23 cellular contexts compared by ENCODE assay signal in genomic region chr19:50967924-50968708, GRCh38. TPM values are rescaled to one million over a fixed set of nuclear protein-coding genes. Genes with fewer than 3 reads are reported as not detected.
DNase-seq lines count a peak whose midpoint lies in the region; ATAC-seq and TF ChIP-seq lines count a peak whose summit lies in the region.
"Had no signal": no experiment of that assay in that cellular context is flagged by ENCODE, and none has a peak within 500 bp of the region (broad histone marks: within the 10 kb centered on the region; RNA-seq: fewer than 3 reads in every experiment).

No MANE protein-coding gene starts in this region.

- H3K4me3 ChIP-seq in NT2/D1 (ENCODE audit: insufficient read length, low read depth) (no peak overlapping the region), neural progenitor cell (no peak overlapping the region), lower lobe of right lung (no peak overlapping the region)
- H3K4me3 ChIP-seq: gastroesophageal sphincter, left lung, SJSA1 had no signal

- no peaks in the 10 kb centered on the region for H3K36me3 Mint-ChIP-seq in neural progenitor cell
- no peaks in the 10 kb centered on the region for H3K36me3 Mint-ChIP-seq in activated naive CD8-positive, alpha-beta T cell treated with anti-CD3 and anti-CD28 coated beads for 36 hours
- H3K36me3 Mint-ChIP-seq: activated CD4-positive, alpha-beta memory T cell treated with anti-CD3 and anti-CD28 coated beads for 36 hours had no signal

- H3F3A ChIP-seq in neural progenitor cell (ENCODE audit: low read depth): no peaks in the 10 kb centered on the region

- ATAC-seq in foreskin keratinocyte (no peak), lower lobe of right lung (no peak)
- ATAC-seq: esophagus mucosa, gastroesophageal sphincter, left lung, Panc1, T-helper 17 cell had no signal

- no peak overlapping the region for H3K4me2 ChIP-seq in neural progenitor cell

- peak overlapping the region; percentile 21 for H3K9ac ChIP-seq in NT2/D1 (ENCODE audit: insufficient read length, low read depth)
- no peak overlapping the region for H3K9ac ChIP-seq in neural progenitor cell

- TF ChIP-seq CTCF in foreskin keratinocyte (conservative IDR thresholded peaks at IDR 0.05) (peak; percentile 5), neural progenitor cell (IDR thresholded peaks at IDR 0.05) (no peak), lower lobe of right lung (IDR thresholded peaks at IDR 0.05) (no peak)

- intact Hi-C loops in lower lobe of right lung (cut with DNase I): no loop called here

- H3K4me1 ChIP-seq in NT2/D1 (ENCODE audit: insufficient read depth, insufficient read length) (peaks cover 11% of the 10 kb centered on the region), foreskin keratinocyte (peaks cover 10% of the 10 kb centered on the region), neural progenitor cell (no peaks in the 10 kb centered on the region), lower lobe of right lung (no peaks in the 10 kb centered on the region)
- H3K4me1 ChIP-seq: gastroesophageal sphincter, left lung, SJSA1 had no signal

- no peaks in the 10 kb centered on the region for H3K9me3 Mint-ChIP-seq in neural progenitor cell
- no peaks in the 10 kb centered on the region for H3K9me3 Mint-ChIP-seq in activated naive CD8-positive, alpha-beta T cell treated with anti-CD3 and anti-CD28 coated beads for 36 hours
- H3K9me3 Mint-ChIP-seq: activated CD4-positive, alpha-beta memory T cell treated with anti-CD3 and anti-CD28 coated beads for 36 hours; activated naive CD4-positive, alpha-beta T cell treated with anti-CD3 and anti-CD28 coated beads for 36 hours had no signal

- H3K9me3 ChIP-seq in NT2/D1 (ENCODE audit: insufficient read depth, low read length) (no peaks in the 10 kb centered on the region), neural progenitor cell (ENCODE audit: low read depth) (no peaks in the 10 kb centered on the region), lower lobe of right lung (no peaks in the 10 kb centered on the region)
- H3K9me3 ChIP-seq: gastroesophageal sphincter, left lung, SJSA1 had no signal

- no peaks in the 10 kb centered on the region for H3K79me2 ChIP-seq in neural progenitor cell (ENCODE audit: low read depth)

- H3K27me3 Mint-ChIP-seq in neural progenitor cell (ENCODE audit: insufficient read depth, low read depth): peaks cover 14% of the 10 kb centered on the region
- H3K27me3 Mint-ChIP-seq in activated naive CD8-positive, alpha-beta T cell treated with anti-CD3 and anti-CD28 coated beads for 36 hours: peaks cover 57% of the 10 kb centered on the region

- H3K4me3 Mint-ChIP-seq in neural progenitor cell: no peak overlapping the region
- H3K4me3 Mint-ChIP-seq in activated naive CD8-positive, alpha-beta T cell treated with anti-CD3 and anti-CD28 coated beads for 36 hours: no peak overlapping the region
- H3K4me3 Mint-ChIP-seq: activated CD4-positive, alpha-beta memory T cell treated with anti-CD3 and anti-CD28 coated beads for 36 hours; activated naive CD4-positive, alpha-beta T cell treated with anti-CD3 and anti-CD28 coated beads for 36 hours; T-helper 17 cell had no signal

- H3K4me1 Mint-ChIP-seq in neural progenitor cell: peaks cover 2% of the 10 kb centered on the region
- H3K4me1 Mint-ChIP-seq in activated naive CD8-positive, alpha-beta T cell treated with anti-CD3 and anti-CD28 coated beads for 36 hours: no peaks in the 10 kb centered on the region

- no peak overlapping the region for H3K27ac Mint-ChIP-seq in neural progenitor cell
- H3K27ac Mint-ChIP-seq in activated naive CD8-positive, alpha-beta T cell treated with anti-CD3 and anti-CD28 coated beads for 36 hours: no peak overlapping the region
- H3K27ac Mint-ChIP-seq: activated CD4-positive, alpha-beta memory T cell treated with anti-CD3 and anti-CD28 coated beads for 36 hours; activated naive CD4-positive, alpha-beta T cell treated with anti-CD3 and anti-CD28 coated beads for 36 hours; T-helper 17 cell had no signal

- H3K36me3 ChIP-seq in NT2/D1 (ENCODE audit: insufficient read depth, insufficient read length, low read length) (no peaks in the 10 kb centered on the region), neural progenitor cell (no peaks in the 10 kb centered on the region), lower lobe of right lung (no peaks in the 10 kb centered on the region)
- H3K36me3 ChIP-seq: gastroesophageal sphincter, left lung, SJSA1 had no signal

- H4K20me1 ChIP-seq in neural progenitor cell (ENCODE audit: low read depth): no peaks in the 10 kb centered on the region

- DNase-seq in NT2/D1 (ENCODE audit: low read depth, low spot score) (no peak), foreskin keratinocyte (no peak), neural progenitor cell (ENCODE audit: low spot score) (peak; percentile 8), lower lobe of right lung (no peak), NCI-H524 treated with DMSO at 0.1 percent for 48 hours (lab: John Stamatoyannopoulos, UW) (no peak)
- no peak for DNase-seq in activated naive CD8-positive, alpha-beta T cell treated with anti-CD3 and anti-CD28 coated beads for 36 hours
- DNase-seq in stimulated activated CD4-positive, alpha-beta T cell treated with anti-CD3 and anti-CD28 coated beads, Interleukin-12 subunit alpha, Interleukin-12 subunit beta, amount 100 ng/mL, for 4 hours: no peak
- DNase-seq: activated CD4-positive, alpha-beta memory T cell treated with anti-CD3 and anti-CD28 coated beads for 36 hours; activated naive CD4-positive, alpha-beta T cell treated with anti-CD3 and anti-CD28 coated beads for 36 hours; AML-193; central memory CD4-positive, alpha-beta T cell; DMS79 treated with DMSO at 0.1 percent for 48 hours; HCEC 1CT; left lung; NCI-H187 treated with DMSO at 0.1 percent for 48 hours; NCI-H2227 treated with DMSO at 0.1 percent for 48 hours; stimulated activated CD4-positive, alpha-beta T cell treated with anti-CD3 and anti-CD28 coated beads, Interleukin-15, amount 100 ng/mL, for 24 hours; T-helper 17 cell had no signal

- H3K27me3 ChIP-seq in NT2/D1 (ENCODE audit: insufficient read depth, insufficient read length) (no peaks in the 10 kb centered on the region), foreskin keratinocyte (peaks cover 12% of the 10 kb centered on the region), neural progenitor cell (no peaks in the 10 kb centered on the region), lower lobe of right lung (ENCODE audit: low read depth) (peaks cover 19% of the 10 kb centered on the region)

- H3K27ac ChIP-seq in foreskin keratinocyte (no peak overlapping the region), neural progenitor cell (no peak overlapping the region), lower lobe of right lung (no peak overlapping the region)
- H3K27ac ChIP-seq: gastroesophageal sphincter, left lung, SJSA1, VCaP had no signal

- peak overlapping the region; percentile 40 for H2AFZ ChIP-seq in neural progenitor cell (replicated peaks)

RNA-seq across cellular contexts. Expression of gene KLK6, which starts 1.3 kb away (rescaled TPM):
- 0.78 and 1.2 TPM in 2 replicates for total RNA-seq in foreskin keratinocyte
- polyA plus RNA-seq in foreskin keratinocyte: 0.91 and 1.2 TPM in 2 replicates
- not detected in 2 replicates for total RNA-seq in neural progenitor cell (ENCODE audit: low replicate concordance)
- not detected for total RNA-seq in lower lobe of right lung
- total RNA-seq in activated naive CD8-positive, alpha-beta T cell treated with anti-CD3 and anti-CD28 coated beads for 36 hours: not detected
- total RNA-seq: activated CD4-positive, alpha-beta memory T cell treated with anti-CD3 and anti-CD28 coated beads for 36 hours; activated naive CD4-positive, alpha-beta T cell treated with anti-CD3 and anti-CD28 coated beads for 36 hours; left lung; SJSA1; T-helper 17 cell had no signal

RNA-seq across cellular contexts. Expression of gene KLK5, which starts 15.3 kb away (rescaled TPM):
- total RNA-seq in foreskin keratinocyte (103 and 119 TPM in 2 replicates), neural progenitor cell (ENCODE audit: low replicate concordance) (not detected in 2 replicates), lower lobe of right lung (not detected)
- 133 and 143 TPM in 2 replicates for polyA plus RNA-seq in foreskin keratinocyte
- total RNA-seq in activated naive CD8-positive, alpha-beta T cell treated with anti-CD3 and anti-CD28 coated beads for 36 hours: not detected
- total RNA-seq: activated CD4-positive, alpha-beta memory T cell treated with anti-CD3 and anti-CD28 coated beads for 36 hours; activated naive CD4-positive, alpha-beta T cell treated with anti-CD3 and anti-CD28 coated beads for 36 hours; SJSA1; T-helper 17 cell had no signal

RNA-seq across cellular contexts. Expression of gene KLK7, which starts 15.6 kb away (rescaled TPM):
- total RNA-seq in foreskin keratinocyte (6.3 and 8.1 TPM in 2 replicates), neural progenitor cell (ENCODE audit: low replicate concordance) (0.28 and 0.36 TPM in 2 replicates), lower lobe of right lung (not detected)
- polyA plus RNA-seq in foreskin keratinocyte: 6.3 and 6.4 TPM in 2 replicates
- total RNA-seq in activated naive CD8-positive, alpha-beta T cell treated with anti-CD3 and anti-CD28 coated beads for 36 hours: not detected
- total RNA-seq: activated CD4-positive, alpha-beta memory T cell treated with anti-CD3 and anti-CD28 coated beads for 36 hours; activated naive CD4-positive, alpha-beta T cell treated with anti-CD3 and anti-CD28 coated beads for 36 hours; SJSA1; T-helper 17 cell had no signal

RNA-seq across cellular contexts. Expression of gene KLK8, which starts 33.3 kb away (rescaled TPM):
- total RNA-seq in foreskin keratinocyte (88.9 and 91.7 TPM in 2 replicates), neural progenitor cell (ENCODE audit: low replicate concordance) (0.46 TPM in 1 of 2 replicates, not detected in the other), lower lobe of right lung (not detected)
- 114 and 124 TPM in 2 replicates for polyA plus RNA-seq in foreskin keratinocyte
- not detected for total RNA-seq in activated naive CD8-positive, alpha-beta T cell treated with anti-CD3 and anti-CD28 coated beads for 36 hours
- total RNA-seq: activated CD4-positive, alpha-beta memory T cell treated with anti-CD3 and anti-CD28 coated beads for 36 hours; activated naive CD4-positive, alpha-beta T cell treated with anti-CD3 and anti-CD28 coated beads for 36 hours; left lung; SJSA1; T-helper 17 cell had no signal

RNA-seq across cellular contexts. Expression of gene KLK10, which starts 51.4 kb away (rescaled TPM):
- 23.5 and 104 TPM in 2 replicates for total RNA-seq in foreskin keratinocyte
- polyA plus RNA-seq in foreskin keratinocyte: 38.6 and 179 TPM in 2 replicates
- 1.9 TPM in 1 of 2 replicates, not detected in the other for total RNA-seq in neural progenitor cell (ENCODE audit: low replicate concordance)
- total RNA-seq in lower lobe of right lung: 5.7 TPM
- total RNA-seq in activated naive CD8-positive, alpha-beta T cell treated with anti-CD3 and anti-CD28 coated beads for 36 hours: not detected
- total RNA-seq: activated CD4-positive, alpha-beta memory T cell treated with anti-CD3 and anti-CD28 coated beads for 36 hours; activated naive CD4-positive, alpha-beta T cell treated with anti-CD3 and anti-CD28 coated beads for 36 hours; SJSA1; T-helper 17 cell had no signal

Comparison
In these comparisons a context has a peak if more than half of its experiments do, and no peak if none do; other contexts are left out.
1. RNA of gene KLK5, which starts 15.3 kb away (total RNA-seq): 103 to 119 TPM in foreskin keratinocyte; not detected in neural progenitor cell, not detected in lower lobe of right lung (single experiment) and not detected in activated naive CD8-positive, alpha-beta T cell treated with anti-CD3 and anti-CD28 coated beads for 36 hours; every median in the first group is over 100 times any median in the second.